Comparison of ENCODE assay signal across 8 cellular contexts in genomic region chr1:111141803-111142202, GRCh38. TPM values are rescaled to one million over a fixed set of nuclear protein-coding genes. Genes with fewer than 3 reads are reported as not detected.
DNase-seq lines count a peak whose midpoint lies in the region; ATAC-seq and TF ChIP-seq lines count a peak whose summit lies in the region.

No MANE protein-coding gene starts in this region.

- H3K27me3 ChIP-seq in CD8-positive, alpha-beta T cell (ENCODE audit: insufficient read depth, low read length), result no peaks in the 10 kb centered on the region
- no peaks in the 10 kb centered on the region for H3K27me3 ChIP-seq in HUES64 (ENCODE audit: insufficient read depth, low read length)
- no peaks in the 10 kb centered on the region for H3K27me3 ChIP-seq in effector memory CD4-positive, alpha-beta T cell (replicated peaks; ENCODE audit: control insufficient read depth, insufficient read depth, low read length, poor library complexity, severe bottlenecking)
- no peaks in the 10 kb centered on the region for H3K27me3 ChIP-seq in vagina

- no peak for DNase-seq in CD8-positive, alpha-beta T cell
- DNase-seq in central memory CD8-positive, alpha-beta T cell (ENCODE audit: low spot score in 2 of 2), result no peak
- no peak for DNase-seq in effector memory CD4-positive, alpha-beta T cell
- DNase-seq in AML-193 (lab: John Stamatoyannopoulos, UW) (no peak), NCI-H187 (lab: John Stamatoyannopoulos, UW) (no peak), vagina (ENCODE audit: extremely low spot score in 2 of 2) (no peak)

- CTCF ChIA-PET in CD8-positive, alpha-beta T cell (lab: Charles Lee), result no interaction called here

- ATAC-seq in CD8-positive, alpha-beta T cell, result no peak
- no peak for ATAC-seq in central memory CD8-positive, alpha-beta T cell (replicated peaks; ENCODE audit: extremely low read depth, poor library complexity, severe bottlenecking)

- H3K27me3 Mint-ChIP-seq in CD8-positive, alpha-beta T cell (ENCODE audit: low read depth), result no peaks in the 10 kb centered on the region
- H3K27me3 Mint-ChIP-seq in central memory CD8-positive, alpha-beta T cell, result no peaks in the 10 kb centered on the region
- no peaks in the 10 kb centered on the region for H3K27me3 Mint-ChIP-seq in nephron (ENCODE audit: low read depth)

- no peaks in the 10 kb centered on the region for H3K9me3 Mint-ChIP-seq in CD8-positive, alpha-beta T cell
- no peaks in the 10 kb centered on the region for H3K9me3 Mint-ChIP-seq in central memory CD8-positive, alpha-beta T cell
- no peaks in the 10 kb centered on the region for H3K9me3 Mint-ChIP-seq in nephron

- H3K4me3 Mint-ChIP-seq in CD8-positive, alpha-beta T cell, result peak overlapping the region; percentile 100
- peak overlapping the region; percentile 94 for H3K4me3 Mint-ChIP-seq in central memory CD8-positive, alpha-beta T cell
- H3K4me3 Mint-ChIP-seq in nephron, result peak overlapping the region; percentile 96 to 100 (median 98)

- H3K36me3 ChIP-seq in CD8-positive, alpha-beta T cell (ENCODE audit: insufficient read depth, low read length), result no peaks in the 10 kb centered on the region
- H3K36me3 ChIP-seq in HUES64 (ENCODE audit: insufficient read depth, low read length) (peaks cover 12% of the 10 kb centered on the region), vagina (no peaks in the 10 kb centered on the region)
- no peaks in the 10 kb centered on the region for H3K36me3 ChIP-seq in effector memory CD4-positive, alpha-beta T cell (ENCODE audit: control insufficient read depth, insufficient read depth, low read length)

- peaks cover 69% of the 10 kb centered on the region for H3K4me1 Mint-ChIP-seq in CD8-positive, alpha-beta T cell (ENCODE audit: low read depth)
- H3K4me1 Mint-ChIP-seq in central memory CD8-positive, alpha-beta T cell, result peaks cover 51% of the 10 kb centered on the region
- H3K4me1 Mint-ChIP-seq in nephron, result peaks cover 28% of the 10 kb centered on the region

- TF ChIP-seq POLR2A in vagina (IDR thresholded peaks at IDR 0.05), result no peak

- 94% methylated on average over 1 of the region's 2 CpGs for WGBS in HUES64

- H3K9me3 ChIP-seq in CD8-positive, alpha-beta T cell (ENCODE audit: low read length), result no peaks in the 10 kb centered on the region
- no peaks in the 10 kb centered on the region for H3K9me3 ChIP-seq in HUES64 (ENCODE audit: insufficient read depth, low read depth, low read length)
- no peaks in the 10 kb centered on the region for H3K9me3 ChIP-seq in effector memory CD4-positive, alpha-beta T cell (ENCODE audit: control insufficient read depth, low read length)
- H3K9me3 ChIP-seq in vagina, result no peaks in the 10 kb centered on the region

- intact Hi-C loops in CD8-positive, alpha-beta T cell (cut with DNase I, micrococcal nuclease), result loop anchor here (2.0 to 10.0 kb wide), 10 partner anchors 45 to 480 kb away; partner anchors contain the start of genes ATP5PB (in 1 of the 2), CD53 (in 1 of the 2), LRIF1 (in 1 of the 2) and WDR77 (in 1 of the 2)
- intact Hi-C loops in vagina (cut with DNase I), result no loop called here

- no peak overlapping the region for H3K4me3 ChIP-seq in CD8-positive, alpha-beta T cell (ENCODE audit: low read depth, low read length)
- peak overlapping the region; percentile 88 for H3K4me3 ChIP-seq in HUES64 (ENCODE audit: low read length)
- H3K4me3 ChIP-seq in effector memory CD4-positive, alpha-beta T cell (ENCODE audit: insufficient read depth, low read depth, low read length, poor library complexity, severe bottlenecking), result no peak overlapping the region
- H3K4me3 ChIP-seq in vagina, result peak overlapping the region in 1 of 2 donors; percentile 94

- H3K27ac Mint-ChIP-seq in CD8-positive, alpha-beta T cell, result peak overlapping the region; percentile 100
- peak overlapping the region; percentile 23 for H3K27ac Mint-ChIP-seq in central memory CD8-positive, alpha-beta T cell (ENCODE audit: low read depth)
- peak overlapping the region in 2 of 3 experiments; percentile 35 to 92 for H3K27ac Mint-ChIP-seq in nephron

- peaks cover 61% of the 10 kb centered on the region for H3K4me1 ChIP-seq in CD8-positive, alpha-beta T cell (ENCODE audit: insufficient read depth, low read length)
- H3K4me1 ChIP-seq in HUES64 (ENCODE audit: insufficient read depth, low read length), result peaks cover 22% of the 10 kb centered on the region
- H3K4me1 ChIP-seq in effector memory CD4-positive, alpha-beta T cell (ENCODE audit: control insufficient read depth, insufficient read depth, low read length, poor library complexity, severe bottlenecking), result peaks cover 12% of the 10 kb centered on the region
- H3K4me1 ChIP-seq in vagina, result peaks cover 49% of the 10 kb centered on the region

- H3K27ac ChIP-seq in CD8-positive, alpha-beta T cell (ENCODE audit: low read depth, low read length), result no peak overlapping the region
- H3K27ac ChIP-seq in HUES64 (ENCODE audit: low read depth, low read length) (no peak overlapping the region), vagina (no peak overlapping the region)
- H3K27ac ChIP-seq in effector memory CD4-positive, alpha-beta T cell (ENCODE audit: insufficient read depth, low read length, poor library complexity, severe bottlenecking), result no peak overlapping the region

- POLR2A ChIA-PET in CD8-positive, alpha-beta T cell (lab: Charles Lee), result interaction anchor here (1.0 kb wide), 1 partner anchor 9 kb away, joined by 4 read pairs; no protein-coding TSS in a partner anchor

- 0 out of 2 replicates have a peak overlapping the region, but pooled peaks have one; percentile 88 for H3K9ac ChIP-seq in HUES64 (ENCODE audit: low read depth, low read length)

- H3K36me3 Mint-ChIP-seq in CD8-positive, alpha-beta T cell, result peaks cover 38% of the 10 kb centered on the region
- peaks cover 21% of the 10 kb centered on the region for H3K36me3 Mint-ChIP-seq in central memory CD8-positive, alpha-beta T cell (ENCODE audit: insufficient read depth)
- peaks cover 6% of the 10 kb centered on the region for H3K36me3 Mint-ChIP-seq in nephron (ENCODE audit: low read depth)

- no peak for TF ChIP-seq CTCF in CD8-positive, alpha-beta T cell (IDR thresholded peaks at IDR 0.05)
- TF ChIP-seq CTCF in nephron (IDR thresholded peaks at IDR 0.05; ENCODE audit: unreplicated experiment in 3 of 3), result no peak
- no peak for TF ChIP-seq CTCF in vagina (IDR thresholded peaks at IDR 0.05)

RNA-seq across cellular contexts. Expression of gene CEPT1, which starts 1.8 kb away (rescaled TPM):
- total RNA-seq in CD8-positive, alpha-beta T cell, result 10 to 100 TPM; 21.5 to 22.9 TPM
- polyA plus RNA-seq in HUES64 (2013, experiment 1 of 2), result 16.6 TPM
- 20.3 TPM for polyA plus RNA-seq in HUES64 (2013, experiment 2 of 2)
- 37.8 TPM for total RNA-seq in vagina

RNA-seq across cellular contexts. Expression of gene DRAM2, which starts 1.9 kb away (rescaled TPM):
- total RNA-seq in CD8-positive, alpha-beta T cell, result 10 to 100 TPM; 25.5 to 27.1 TPM
- polyA plus RNA-seq in HUES64 (2013, experiment 1 of 2), result 22.7 TPM
- polyA plus RNA-seq in HUES64 (2013, experiment 2 of 2), result 31.6 TPM
- total RNA-seq in vagina, result 33.9 TPM

RNA-seq across cellular contexts. Expression of gene DENND2D, which starts 58.6 kb away (rescaled TPM):
- total RNA-seq in CD8-positive, alpha-beta T cell, result 10 to 100 TPM; 50.5 to 50.8 TPM
- polyA plus RNA-seq in HUES64 (2013, experiment 1 of 2), result not detected
- not detected for polyA plus RNA-seq in HUES64 (2013, experiment 2 of 2)
- 25.5 TPM for total RNA-seq in vagina

Comparison
In these comparisons a context has a peak if more than half of its experiments do, and no peak if none do; other contexts are left out.
1. H3K27ac Mint-ChIP-seq: peak in every context shown above with its lines; median percentile 100 in CD8-positive, alpha-beta T cell; 64 in nephron; 23 in central memory CD8-positive, alpha-beta T cell.